Comparison of ENCODE assay signal across 19 cellular contexts in the genomic region with DNA sequence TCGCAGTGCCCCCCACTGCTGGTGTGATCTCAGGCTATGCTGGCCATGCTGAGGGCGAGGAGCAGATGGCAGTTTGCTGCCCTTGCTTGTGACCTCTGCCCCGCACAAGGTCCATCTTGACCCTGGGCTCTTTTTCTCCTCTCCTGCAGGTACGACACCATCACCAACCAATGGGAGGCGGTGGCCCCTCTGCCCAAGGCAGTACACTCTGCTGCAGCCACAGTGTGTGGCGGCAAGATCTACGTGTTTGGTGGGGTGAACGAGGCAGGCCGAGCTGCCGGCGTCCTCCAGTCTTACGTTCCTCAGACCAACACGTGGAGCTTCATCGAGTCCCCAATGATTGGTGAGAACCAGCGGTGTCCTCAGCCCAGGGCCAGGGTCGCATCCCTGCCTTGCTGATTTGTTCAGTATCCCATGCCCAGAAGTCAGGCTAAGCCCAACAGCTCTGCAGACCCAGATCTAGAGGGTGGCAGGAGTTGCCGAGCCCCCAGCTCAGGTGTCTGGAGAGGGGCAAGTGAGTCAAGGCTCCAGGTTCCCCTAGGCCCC.
"Had no signal": no experiment of that assay in that cellular context is flagged by ENCODE, and none has a peak within 500 bp of the region (broad histone marks: within the 10 kb centered on the region; RNA-seq: fewer than 3 reads in every experiment).

No MANE protein-coding gene starts in this region.

- H3K9me3 Mint-ChIP-seq: activated naive CD8-positive, alpha-beta T cell treated with anti-CD3 and anti-CD28 coated beads, Interleukin-2, amount 10 ng/mL, durations not matched to agents 7 days and 5 days; activated T-helper 17 cell treated with anti-CD3 and anti-CD28 coated beads, Interleukin-2, amount 50 U/mL, for 72 hours; T-helper 1 cell treated with Interleukin-12 subunit alpha and Interleukin-12 subunit beta and Interleukin-4 antibody, amounts not matched to agents 30 μg/mL and 1 μg/mL, for 36 hours had no signal

- ATAC-seq: activated T-helper 17 cell treated with anti-CD3 and anti-CD28 coated beads, Interleukin-2, amount 50 U/mL, for 72 hours; left lobe of liver; upper lobe of right lung had no signal

- H3K79me2 ChIP-seq: hepatocyte had no signal

- H3K9me3 ChIP-seq: neutrophil, upper lobe of right lung had no signal

- H3K4me2 ChIP-seq: hepatocyte had no signal

- DNase-seq: activated CD4-positive, alpha-beta T cell treated with anti-CD3 and anti-CD28 coated beads, Interleukin-2, amount 50 U/mL, for 1 hour; activated CD4-positive, CD25-positive, alpha-beta regulatory T cell treated with anti-CD3 and anti-CD28 coated beads, Interleukin-2, amount 50 U/mL, for 72 hours; activated naive CD4-positive, alpha-beta T cell treated with Interleukin-2 at 50 U/mL for 16 hours; activated naive CD8-positive, alpha-beta T cell treated with anti-CD3 and anti-CD28 coated beads, Interleukin-2, amount 10 ng/mL, durations not matched to agents 7 days and 5 days; activated T-cell treated with anti-CD3 and anti-CD28 coated beads, Interleukin-2, amount 50 U/mL, for 1 hour; amygdala; foreskin fibroblast; mammary epithelial cell; stimulated activated naive CD4-positive, alpha-beta T cell; upper lobe of right lung had no signal

- H3K4me3 ChIP-seq: cardiac muscle cell, hepatocyte, upper lobe of right lung had no signal

- H3K27ac Mint-ChIP-seq: activated naive CD8-positive, alpha-beta T cell treated with anti-CD3 and anti-CD28 coated beads, Interleukin-2, amount 10 ng/mL, durations not matched to agents 7 days and 5 days; activated T-helper 17 cell treated with anti-CD3 and anti-CD28 coated beads, Interleukin-2, amount 50 U/mL, for 72 hours; T-helper 1 cell treated with Interleukin-12 subunit alpha and Interleukin-12 subunit beta and Interleukin-4 antibody, amounts not matched to agents 30 μg/mL and 1 μg/mL, for 36 hours had no signal

- H3K27ac ChIP-seq: cardiac muscle cell, epithelial cell of prostate, hepatocyte, neutrophil, upper lobe of right lung, VCaP had no signal

- H3K27me3 ChIP-seq: cardiac muscle cell, hepatocyte, neutrophil, upper lobe of right lung had no signal

- H3K36me3 ChIP-seq: cardiac muscle cell had no signal

- FAIRE-seq: islet of Langerhans had no signal

- H3K4me3 Mint-ChIP-seq: activated naive CD8-positive, alpha-beta T cell treated with anti-CD3 and anti-CD28 coated beads, Interleukin-2, amount 10 ng/mL, durations not matched to agents 7 days and 5 days; activated T-helper 17 cell treated with anti-CD3 and anti-CD28 coated beads, Interleukin-2, amount 50 U/mL, for 72 hours; T-helper 1 cell treated with Interleukin-12 subunit alpha and Interleukin-12 subunit beta and Interleukin-4 antibody, amounts not matched to agents 30 μg/mL and 1 μg/mL, for 36 hours had no signal

- H3K27me3 Mint-ChIP-seq: activated naive CD8-positive, alpha-beta T cell treated with anti-CD3 and anti-CD28 coated beads, Interleukin-2, amount 10 ng/mL, durations not matched to agents 7 days and 5 days; activated T-helper 17 cell treated with anti-CD3 and anti-CD28 coated beads, Interleukin-2, amount 50 U/mL, for 72 hours had no signal

- H2AFZ ChIP-seq: hepatocyte had no signal
